Comparison of ENCODE assay signal across 1 cellular context in the genomic region with DNA sequence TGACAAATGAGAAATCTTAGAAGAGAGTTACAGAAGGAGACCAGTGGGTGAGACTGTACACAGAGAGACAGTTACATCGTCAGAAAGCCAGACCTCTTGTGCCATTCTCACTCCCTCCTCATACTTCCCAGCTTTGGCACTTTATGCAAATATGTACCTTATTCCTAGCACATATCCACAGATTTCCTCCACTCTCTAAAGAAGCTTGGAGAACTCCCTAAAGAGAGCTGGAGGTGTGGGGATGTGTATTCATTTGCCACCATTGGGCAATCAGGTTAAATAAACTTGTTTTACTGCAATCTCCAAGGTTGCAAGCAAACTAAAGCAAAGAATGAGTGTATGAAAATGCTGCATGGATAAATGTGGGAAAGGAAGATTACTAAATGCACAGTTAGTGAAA.
TF ChIP-seq lines count a peak whose summit lies in the region.

No MANE protein-coding gene starts in this region.

TF ChIP-seq in GM23338, 12 proteins besides CTCF, POLR2A, EP300 and RAD21 (continued from another document):
- no peak for TF ChIP-seq ZNF462 (CRISPR knock-in tag; IDR thresholded peaks at IDR 0.05)
- TF ChIP-seq POLR2AphosphoS5 (IDR thresholded peaks at IDR 0.05; ENCODE audit: low read depth), result no peak
- TF ChIP-seq, protein P1, sequence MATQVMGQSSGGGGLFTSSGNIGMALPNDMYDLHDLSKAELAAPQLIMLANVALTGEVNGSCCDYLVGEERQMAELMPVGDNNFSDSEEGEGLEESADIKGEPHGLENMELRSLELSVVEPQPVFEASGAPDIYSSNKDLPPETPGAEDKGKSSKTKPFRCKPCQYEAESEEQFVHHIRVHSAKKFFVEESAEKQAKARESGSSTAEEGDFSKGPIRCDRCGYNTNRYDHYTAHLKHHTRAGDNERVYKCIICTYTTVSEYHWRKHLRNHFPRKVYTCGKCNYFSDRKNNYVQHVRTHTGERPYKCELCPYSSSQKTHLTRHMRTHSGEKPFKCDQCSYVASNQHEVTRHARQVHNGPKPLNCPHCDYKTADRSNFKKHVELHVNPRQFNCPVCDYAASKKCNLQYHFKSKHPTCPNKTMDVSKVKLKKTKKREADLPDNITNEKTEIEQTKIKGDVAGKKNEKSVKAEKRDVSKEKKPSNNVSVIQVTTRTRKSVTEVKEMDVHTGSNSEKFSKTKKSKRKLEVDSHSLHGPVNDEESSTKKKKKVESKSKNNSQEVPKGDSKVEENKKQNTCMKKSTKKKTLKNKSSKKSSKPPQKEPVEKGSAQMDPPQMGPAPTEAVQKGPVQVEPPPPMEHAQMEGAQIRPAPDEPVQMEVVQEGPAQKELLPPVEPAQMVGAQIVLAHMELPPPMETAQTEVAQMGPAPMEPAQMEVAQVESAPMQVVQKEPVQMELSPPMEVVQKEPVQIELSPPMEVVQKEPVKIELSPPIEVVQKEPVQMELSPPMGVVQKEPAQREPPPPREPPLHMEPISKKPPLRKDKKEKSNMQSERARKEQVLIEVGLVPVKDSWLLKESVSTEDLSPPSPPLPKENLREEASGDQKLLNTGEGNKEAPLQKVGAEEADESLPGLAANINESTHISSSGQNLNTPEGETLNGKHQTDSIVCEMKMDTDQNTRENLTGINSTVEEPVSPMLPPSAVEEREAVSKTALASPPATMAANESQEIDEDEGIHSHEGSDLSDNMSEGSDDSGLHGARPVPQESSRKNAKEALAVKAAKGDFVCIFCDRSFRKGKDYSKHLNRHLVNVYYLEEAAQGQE (IDR thresholded peaks at IDR 0.05; ENCODE audit: unreplicated experiment), result no peak
